In the genomic region with DNA sequence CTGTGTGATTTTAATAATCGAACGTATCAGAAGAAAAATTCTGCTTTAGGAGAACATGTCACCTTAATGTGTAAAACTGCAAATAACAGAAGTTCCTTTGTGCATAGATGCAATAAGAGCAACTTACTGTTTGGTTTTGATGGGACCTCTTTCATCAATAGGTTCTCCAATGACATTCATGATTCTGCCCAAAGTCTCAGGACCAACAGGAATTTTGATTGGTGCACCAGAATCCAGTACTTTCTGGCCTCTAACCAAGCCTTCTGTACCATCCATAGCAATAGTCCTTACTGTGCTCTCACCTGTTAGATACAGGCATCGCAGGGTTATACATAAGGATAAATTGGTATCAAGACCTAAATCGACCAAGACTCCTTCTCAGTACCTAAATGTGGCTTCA, we compare ENCODE assay signal across 8 cellular contexts. TPM values are rescaled to one million over a fixed set of nuclear protein-coding genes. Genes with fewer than 3 reads are reported as not detected.
DNase-seq lines count a peak whose midpoint lies in the region; ATAC-seq, FAIRE-seq and TF ChIP-seq lines count a peak whose summit lies in the region.

No MANE protein-coding gene starts in this region.

- H3K27me3 Mint-ChIP-seq in mesothelial cell of epicardium (ENCODE audit: low read depth) = no peaks in the 10 kb centered on the region

- no peaks in the 10 kb centered on the region for H3K9me3 Mint-ChIP-seq in mesothelial cell of epicardium

- peak overlapping the region; percentile 99 for H3K4me3 Mint-ChIP-seq in mesothelial cell of epicardium

- intact Hi-C loops in sciatic nerve (cut with DNase I) = no loop called here

- DNase-seq in A172 (ENCODE audit: low spot score) = peak; percentile 26
- DNase-seq in HL-60 (ENCODE audit: low read depth in 1 of 2, low spot score in 1 of 2) = no peak
- no peak for DNase-seq in bronchial epithelial cell (ENCODE audit: low read depth)
- no peak for DNase-seq in mesothelial cell of epicardium (ENCODE audit: low spot score in 2 of 2, unreplicated experiment in 2 of 2)
- DNase-seq in sciatic nerve (ENCODE audit: low spot score) = no peak
- no peak for DNase-seq in NCI-H1417 treated with DMSO at 0.1 percent for 48 hours (lab: John Stamatoyannopoulos, UW)
- DNase-seq in Kasumi-1 (lab: John Stamatoyannopoulos, UW) = no peak

- H3K4me3 ChIP-seq in HL-60 (replicated peaks; ENCODE audit: insufficient read depth, low read length) = peak overlapping the region; percentile 67
- H3K4me3 ChIP-seq in bronchial epithelial cell (ENCODE audit: low read depth, low read length) = peak overlapping the region; percentile 79

- H3K27ac ChIP-seq in HL-60 (replicated peaks) = peak overlapping the region; percentile 96

- peak overlapping the region; percentile 97 for H3K27ac Mint-ChIP-seq in mesothelial cell of epicardium

- peaks cover 25% of the 10 kb centered on the region for H3K36me3 Mint-ChIP-seq in mesothelial cell of epicardium

- no peak for FAIRE-seq in bronchial epithelial cell (lab: Jason Lieb, UNC)

- peaks cover 24% of the 10 kb centered on the region for H3K4me1 Mint-ChIP-seq in mesothelial cell of epicardium

- peaks cover 14% of the 10 kb centered on the region for H3K36me3 ChIP-seq in bronchial epithelial cell (ENCODE audit: control insufficient read depth, insufficient read depth, low read length)

- no peak for TF ChIP-seq CTCF in HL-60 (IDR thresholded peaks at IDR 0.05; ENCODE audit: insufficient read depth, low read length)
- no peak for TF ChIP-seq CTCF in bronchial epithelial cell (IDR thresholded peaks at IDR 0.05; ENCODE audit: insufficient read depth, low read length, severe bottlenecking)
- TF ChIP-seq CTCF in mesothelial cell of epicardium (IDR thresholded peaks at IDR 0.05; ENCODE audit: unreplicated experiment) = no peak

- no peaks in the 10 kb centered on the region for H3K27me3 ChIP-seq in HL-60 (ENCODE audit: insufficient read depth, poor library complexity, severe bottlenecking)
- no peaks in the 10 kb centered on the region for H3K27me3 ChIP-seq in bronchial epithelial cell (ENCODE audit: control insufficient read depth, insufficient read depth, low read length)

- ATAC-seq in sciatic nerve (no peak), GM19328 (IDR thresholded peaks at IDR 0.05; ENCODE audit: unreplicated experiment) (no peak)

RNA-seq across cellular contexts. Expression of a gene that starts 1.1 kb away (rescaled TPM):
- total RNA-seq in A172 (2014; rRNA removed; shearing (Covaris generic)) = 710 and 775 TPM in 2 replicates
- total RNA-seq in bronchial epithelial cell = 519 and 608 TPM in 2 replicates
- total RNA-seq in mesothelial cell of epicardium = 361 to 391 TPM (median 387 TPM) in 3 replicates
- 246 TPM for total RNA-seq in sciatic nerve

RNA-seq across cellular contexts. Expression of a gene that starts 14.5 kb away (rescaled TPM):
- total RNA-seq in A172 (2014; rRNA removed; shearing (Covaris generic)) = 16.6 and 20.9 TPM in 2 replicates
- 10.8 and 19.1 TPM in 2 replicates for total RNA-seq in bronchial epithelial cell
- total RNA-seq in mesothelial cell of epicardium = 99.4 to 107 TPM (median 105 TPM) in 3 replicates
- total RNA-seq in sciatic nerve = 148 TPM

RNA-seq across cellular contexts. Expression of a gene that starts 43.4 kb away (rescaled TPM):
- total RNA-seq in A172 (2014; rRNA removed; shearing (Covaris generic)) = 188 and 222 TPM in 2 replicates
- 58.4 and 64.3 TPM in 2 replicates for total RNA-seq in bronchial epithelial cell
- total RNA-seq in mesothelial cell of epicardium = 155 to 161 TPM (median 157 TPM) in 3 replicates
- total RNA-seq in sciatic nerve = 157 TPM
